8 cellular contexts compared by ENCODE assay signal in genomic region chr11:113773416-113774173, GRCh38. TPM values are rescaled to one million over a fixed set of nuclear protein-coding genes. Genes with fewer than 3 reads are reported as not detected.
A peak's percentile ranks its signal among the peaks of the same experiment; 100 is the strongest.
DNase-seq lines count a peak whose midpoint lies in the region; ATAC-seq and TF ChIP-seq lines count a peak whose summit lies in the region.

Gene ZW10 (minus strand): TSS chr11:113773692. CDS start chr11:113773666, 26 bp downstream.

- H3K27me3 ChIP-seq in CD8-positive, alpha-beta T cell (ENCODE audit: insufficient read depth, low read length) = no peaks in the 10 kb centered on the region
- no peaks in the 10 kb centered on the region for H3K27me3 ChIP-seq in dorsolateral prefrontal cortex
- no peaks in the 10 kb centered on the region for H3K27me3 ChIP-seq in liver (ENCODE audit: control insufficient read depth in 4 of 4, insufficient read depth in 4 of 4, low read length in 3 of 4)

- no peaks in the 10 kb centered on the region for H3K36me3 ChIP-seq in CD8-positive, alpha-beta T cell (ENCODE audit: insufficient read depth, low read length)
- peaks cover 0 to 3% (median under 1%) of the 10 kb centered on the region in 4 donors for H3K36me3 ChIP-seq in liver (ENCODE audit: control insufficient read depth in 4 of 4, insufficient read depth in 3 of 4, low read depth in 1 of 4, low read length in 3 of 4)

- H3K9me3 Mint-ChIP-seq in CD8-positive, alpha-beta T cell = no peaks in the 10 kb centered on the region
- no peaks in the 10 kb centered on the region for H3K9me3 Mint-ChIP-seq in activated CD4-positive, alpha-beta memory T cell treated with anti-CD3 and anti-CD28 coated beads for 36 hours

- under 1% methylated on average over 46 of the region's 46 CpGs for WGBS in liver

- peaks cover 28% of the 10 kb centered on the region for H3K4me1 Mint-ChIP-seq in CD8-positive, alpha-beta T cell (ENCODE audit: low read depth)
- peaks cover 14% of the 10 kb centered on the region for H3K4me1 Mint-ChIP-seq in activated CD4-positive, alpha-beta memory T cell treated with anti-CD3 and anti-CD28 coated beads for 36 hours (ENCODE audit: low read depth)

- peak within 1 kb of the TSS; percentile 89 for H3K27ac Mint-ChIP-seq in CD8-positive, alpha-beta T cell
- H3K27ac Mint-ChIP-seq in activated CD4-positive, alpha-beta memory T cell treated with anti-CD3 and anti-CD28 coated beads for 36 hours = peak within 1 kb of the TSS; percentile 93

- intact Hi-C loops in CD8-positive, alpha-beta T cell (cut with DNase I, micrococcal nuclease) = loop anchor here (1.0 to 10.0 kb wide), 13 partner anchors 102 to 1896 kb away; partner anchors contain the start of genes C11orf71 (in 2 of the 2), PTS (in 2 of the 2), RBM7 (in 2 of the 2) and TTC12 (in 2 of the 2)
- intact Hi-C loops in activated CD4-positive, alpha-beta memory T cell treated with anti-CD3 and anti-CD28 coated beads for 36 hours (cut with micrococcal nuclease) = loop anchor here (1.0 to 5.0 kb wide), 6 partner anchors 23 to 627 kb away; partner anchors contain the start of genes C11orf71, RBM7, TTC12 and USP28
- intact Hi-C loops in dorsolateral prefrontal cortex (cut with DNase I) = loop anchor here (5.0 to 10.0 kb wide), 4 partner anchors 69 to 631 kb away; partner anchors contain the start of genes USP28 (in 2 of the 2), C11orf71 (in 1 of the 2), RBM7 (in 1 of the 2) and TMPRSS5 (in 1 of the 2)

- H3K36me3 Mint-ChIP-seq in CD8-positive, alpha-beta T cell = peaks cover 20% of the 10 kb centered on the region
- H3K36me3 Mint-ChIP-seq in activated CD4-positive, alpha-beta memory T cell treated with anti-CD3 and anti-CD28 coated beads for 36 hours = peaks cover 7% of the 10 kb centered on the region

- peak within 1 kb of the TSS; percentile 59 for H3K27ac ChIP-seq in CD8-positive, alpha-beta T cell (ENCODE audit: low read depth, low read length)
- H3K27ac ChIP-seq in dorsolateral prefrontal cortex (peak within 1 kb of the TSS; percentile 2 to 95 (median 81)), liver (ENCODE audit: low read depth in 1 of 2, low read length in 2 of 2) (peak within 1 kb of the TSS; percentile 64 to 82)

- H3K9me3 ChIP-seq in CD8-positive, alpha-beta T cell (ENCODE audit: low read length) = no peaks in the 10 kb centered on the region
- no peaks in the 10 kb centered on the region for H3K9me3 ChIP-seq in liver (ENCODE audit: control insufficient read depth in 4 of 4, low read length in 3 of 4)

- peaks cover 3% of the 10 kb centered on the region for H3K4me1 ChIP-seq in CD8-positive, alpha-beta T cell (ENCODE audit: insufficient read depth, low read length)
- H3K4me1 ChIP-seq in liver (ENCODE audit: control insufficient read depth in 4 of 4, insufficient read depth in 4 of 4, low read length in 3 of 4) = peaks cover 0 to 15% (median 10%) of the 10 kb centered on the region in 4 donors

- peak within 1 kb of the TSS; percentile 99 for H3K4me3 Mint-ChIP-seq in CD8-positive, alpha-beta T cell
- peak within 1 kb of the TSS; percentile 95 for H3K4me3 Mint-ChIP-seq in activated CD4-positive, alpha-beta memory T cell treated with anti-CD3 and anti-CD28 coated beads for 36 hours

- peak; percentile 34 to 43 for TF ChIP-seq RAD21 in liver (IDR thresholded peaks at IDR 0.05)

- peak; percentile 96 for TF ChIP-seq CTCF in CD8-positive, alpha-beta T cell (IDR thresholded peaks at IDR 0.05)
- TF ChIP-seq CTCF in dorsolateral prefrontal cortex (IDR thresholded peaks at IDR 0.05 in 54 of 56, conservative IDR thresholded peaks at IDR 0.05 in 2 of 56; ENCODE audit: low read depth in 1 of 56, partially characterized antibody in 56 of 56) (peak; percentile 73 to 99 (median 87)), liver (IDR thresholded peaks at IDR 0.05; ENCODE audit: low read depth, low read length, missing input control) (peak; percentile 63)

- no peaks in the 10 kb centered on the region for H3K27me3 Mint-ChIP-seq in CD8-positive, alpha-beta T cell (ENCODE audit: low read depth)
- no peaks in the 10 kb centered on the region for H3K27me3 Mint-ChIP-seq in activated CD4-positive, alpha-beta memory T cell treated with anti-CD3 and anti-CD28 coated beads for 36 hours

- H3K4me3 ChIP-seq in CD8-positive, alpha-beta T cell (ENCODE audit: low read depth, low read length) = peak within 1 kb of the TSS; percentile 90
- H3K4me3 ChIP-seq in dorsolateral prefrontal cortex = peak within 1 kb of the TSS; percentile 39 to 97 (median 86)
- H3K4me3 ChIP-seq in liver (ENCODE audit: low read depth in 1 of 3, low read length in 3 of 3) = peak within 1 kb of the TSS; percentile 70 to 100 (median 81)

- CTCF ChIA-PET in CD8-positive, alpha-beta T cell (lab: Charles Lee) = interaction anchor here (0.6 to 1.5 kb wide), 5 partner anchors 8 to 469 kb away, joined by 3 to 5 read pairs (median 4); no protein-coding TSS in a partner anchor
- CTCF ChIA-PET in activated CD4-positive, alpha-beta memory T cell treated with anti-CD3 and anti-CD28 coated beads for 36 hours (lab: Charles Lee) = interaction anchor here (0.6 to 1.5 kb wide), 11 partner anchors 8 to 460 kb away, joined by 3 to 8 read pairs (median 3); partner anchors contain the start of gene TTC12

- POLR2A ChIA-PET in CD8-positive, alpha-beta T cell (lab: Charles Lee) = interaction anchor here (0.7 to 1.1 kb wide), 3 partner anchors 9 to 1548 kb away, joined by 3 read pairs; partner anchors contain the start of gene PTS
- POLR2A ChIA-PET in activated CD4-positive, alpha-beta memory T cell treated with anti-CD3 and anti-CD28 coated beads for 36 hours (lab: Charles Lee) = interaction anchor here (0.6 kb wide), 1 partner anchor 696 kb away, joined by 4 read pairs; no protein-coding TSS in a partner anchor

- peak within 1 kb of the TSS; percentile 85 to 94 for H3K9ac ChIP-seq in liver (ENCODE audit: low read depth in 1 of 2, low read length in 2 of 2)

- peak; percentile 98 for ATAC-seq in CD8-positive, alpha-beta T cell
- peak; percentile 99 for ATAC-seq in GM19452 (IDR thresholded peaks at IDR 0.05; ENCODE audit: unreplicated experiment)

- DNase-seq in CD8-positive, alpha-beta T cell = peak; percentile 79 to 94 (median 90)
- DNase-seq in HK-2 (ENCODE audit: unreplicated experiment) (peak; percentile 91), NCI-H82 treated with DMSO at 0.1 percent for 48 hours (lab: John Stamatoyannopoulos, UW; ENCODE audit: unreplicated experiment) (peak; percentile 75), dorsolateral prefrontal cortex (peak; percentile 90 to 97 (median 96))
- peak; percentile 96 for DNase-seq in activated CD4-positive, alpha-beta memory T cell treated with anti-CD3 and anti-CD28 coated beads for 36 hours
- DNase-seq in stimulated activated CD4-positive, alpha-beta T cell treated with anti-CD3 and anti-CD28 coated beads, Interleukin-4, amount 100 ng/mL, for 24 hours = peak; percentile 93

TF ChIP-seq in liver, 16 proteins besides CTCF, POLR2A, EP300 and RAD21 (continues in another document):
- TF ChIP-seq GABPA (IDR thresholded peaks at IDR 0.05 in 1 of 2, conservative IDR thresholded peaks at IDR 0.05 in 1 of 2) (peak; percentile 21 to 82), FOXA1 (IDR thresholded peaks at IDR 0.05) (no peak), NR2F2 (IDR thresholded peaks at IDR 0.05) (no peak), HNF4G (IDR thresholded peaks at IDR 0.05) (no peak), TAF1 (conservative IDR thresholded peaks at IDR 0.05) (no peak), MAX (IDR thresholded peaks at IDR 0.05) (peak; percentile 47), FOXA2 (IDR thresholded peaks at IDR 0.05) (no peak), JUND (IDR thresholded peaks at IDR 0.05) (peak; percentile 48 to 70), ATF3 (IDR thresholded peaks at IDR 0.05) (no peak), EGR1 (IDR thresholded peaks at IDR 0.05; ENCODE audit: low read depth in 2 of 2) (peak in 1 of 2 donors; percentile 12), REST (IDR thresholded peaks at IDR 0.05) (peak; percentile 52)

RNA-seq across cellular contexts. Expression of gene ZW10, which starts in this region (rescaled TPM):
- total RNA-seq in CD8-positive, alpha-beta T cell = 1 to 10 TPM; 2.6 to 2.8 TPM
- 10 to 100 TPM; 14.6 to 15.2 TPM for total RNA-seq in activated CD4-positive, alpha-beta memory T cell treated with anti-CD3 and anti-CD28 coated beads for 36 hours
- 10 to 100 TPM in 118 of 120 experiments, 1 to 10 TPM in 2; 8.4 to 21.0 (median 13.8) TPM for total RNA-seq in dorsolateral prefrontal cortex
- 10 to 100 TPM; 11.7 to 16.8 TPM for total RNA-seq in liver
- 1 to 10 TPM; 3.7 to 6.9 TPM for polyA plus RNA-seq in liver

Comparison
In these comparisons a context has a peak if more than half of its experiments do, and no peak if none do; other contexts are left out.
1. Peak in every context shown above with its lines: DNase-seq, ATAC-seq, H3K4me3 ChIP-seq and H3K27ac ChIP-seq.